In genomic region chr21:32807717-32808380, GRCh38 we compare ENCODE assay signal across 11 cellular contexts. TPM values are rescaled to one million over a fixed set of nuclear protein-coding genes. Genes with fewer than 3 reads are reported as not detected.
DNase-seq lines count a peak whose midpoint lies in the region; TF ChIP-seq lines count a peak whose summit lies in the region.
"Had no signal": no experiment of that assay in that cellular context is flagged by ENCODE, and none has a peak within 500 bp of the region (broad histone marks: within the 10 kb centered on the region; RNA-seq: fewer than 3 reads in every experiment).

No MANE protein-coding gene starts in this region.

- no peaks in the 10 kb centered on the region for H3K9me3 Mint-ChIP-seq in osteocyte (ENCODE audit: unreplicated experiment)

- no peak overlapping the region for H2AFZ ChIP-seq in osteoblast (ENCODE audit: low read length)

- H3K27me3 Mint-ChIP-seq in osteocyte (ENCODE audit: unreplicated experiment) = peaks cover 6% of the 10 kb centered on the region

- DNase-seq in EH (ENCODE audit: low read depth) (peak; percentile 52), NCI-H82 (lab: John Stamatoyannopoulos, UW) (peak; percentile 79), fibroblast of mammary gland (ENCODE audit: low read depth) (peak; percentile 80), osteoblast (ENCODE audit: insufficient read length, low spot score, missing footprints) (peak; percentile 56), NCI-H510A treated with DMSO at 0.1 percent for 48 hours (lab: John Stamatoyannopoulos, UW) (no peak), osteocyte (ENCODE audit: extremely low spot score, unreplicated experiment) (no peak)
- DNase-seq in effector CD4-positive, alpha-beta T cell = no peak
- no peak for DNase-seq in activated CD8-positive, alpha-beta memory T cell treated with anti-CD3 and anti-CD28 coated beads, Interleukin-2, amount 50 U/mL, for 4 hours
- DNase-seq: Calu3, NCI-H2029 had no signal

- H3K79me2 ChIP-seq in osteoblast (ENCODE audit: insufficient read depth, low read length) = no peaks in the 10 kb centered on the region

- no peaks in the 10 kb centered on the region for H3K4me1 Mint-ChIP-seq in osteocyte (ENCODE audit: unreplicated experiment)

- H3K36me3 ChIP-seq in osteoblast (ENCODE audit: insufficient read depth, low read length) = no peaks in the 10 kb centered on the region
- H3K36me3 ChIP-seq: SJSA1 had no signal

- H3K36me3 Mint-ChIP-seq in osteocyte (ENCODE audit: unreplicated experiment) = no peaks in the 10 kb centered on the region

- no peaks in the 10 kb centered on the region for H4K20me1 ChIP-seq in osteoblast (ENCODE audit: insufficient read depth, low read length)

- peaks cover 36% of the 10 kb centered on the region for H3K4me1 ChIP-seq in osteoblast (ENCODE audit: insufficient read depth, low read length)
- H3K4me1 ChIP-seq: SJSA1 had no signal

- no peaks in the 10 kb centered on the region for H3K9me3 ChIP-seq in osteoblast (ENCODE audit: low read depth, low read length)
- H3K9me3 ChIP-seq: SJSA1 had no signal

- H3K4me2 ChIP-seq in osteoblast (ENCODE audit: insufficient read depth, low read length) = peak overlapping the region; percentile 54

- H3K27ac ChIP-seq in osteoblast (ENCODE audit: low read depth, low read length) = peak overlapping the region; percentile 85
- H3K27ac ChIP-seq: SJSA1 had no signal

- TF ChIP-seq CTCF in fibroblast of mammary gland (conservative IDR thresholded peaks at IDR 0.05; ENCODE audit: control insufficient read depth, insufficient read depth, low read depth, low read length) = no peak
- no peak for TF ChIP-seq CTCF in osteoblast (IDR thresholded peaks at IDR 0.05; ENCODE audit: extremely low read depth, low read depth, low read length)
- TF ChIP-seq CTCF in osteocyte (IDR thresholded peaks at IDR 0.05) = no peak

- no peak overlapping the region for H3K27ac Mint-ChIP-seq in osteocyte (ENCODE audit: unreplicated experiment)

- no peaks in the 10 kb centered on the region for H3K27me3 ChIP-seq in osteoblast (ENCODE audit: insufficient read depth, low read length)
- H3K27me3 ChIP-seq: SJSA1 had no signal

- H3K4me3 Mint-ChIP-seq in osteocyte (ENCODE audit: unreplicated experiment) = no peak overlapping the region

- no peak overlapping the region for H3K4me3 ChIP-seq in fibroblast of mammary gland (ENCODE audit: control insufficient read depth, low read depth, low read length)
- H3K4me3 ChIP-seq in osteoblast (ENCODE audit: insufficient read depth, low read length) = no peak overlapping the region
- H3K4me3 ChIP-seq: SJSA1 had no signal

RNA-seq across cellular contexts. Expression of gene PAXBP1, which starts 36.3 kb away (rescaled TPM):
- 33.6 and 34.0 TPM in 2 replicates for total RNA-seq in osteoblast
- 38.3 and 40.5 TPM in 2 replicates for total RNA-seq in osteocyte

Comparison
In these comparisons a context has a peak if more than half of its experiments do, and no peak if none do; other contexts are left out.
1. DNase-seq: peak in EH (single experiment), NCI-H82 (single experiment), fibroblast of mammary gland (single experiment) and osteoblast (single experiment); none in NCI-H510A treated with DMSO at 0.1 percent for 48 hours (single experiment), effector CD4-positive, alpha-beta T cell (single experiment), activated CD8-positive, alpha-beta memory T cell treated with anti-CD3 and anti-CD28 coated beads, Interleukin-2, amount 50 U/mL, for 4 hours (single experiment) and osteocyte (single experiment).